1 cellular context compared by ENCODE assay signal in genomic region chr13:28412981-28413380, GRCh38.
TF ChIP-seq lines count a peak whose summit lies in the region.

No MANE protein-coding gene starts in this region.

TF ChIP-seq in K562, 482 proteins besides CTCF, POLR2A, EP300 and RAD21 (continued from another document):
- TF ChIP-seq MGA (IDR thresholded peaks at IDR 0.05) (peak; percentile 49), NR4A1 (CRISPR knock-in tag; IDR thresholded peaks at IDR 0.05) (no peak), NR4A1 (tag; IDR thresholded peaks at IDR 0.05) (0 out of 2 replicates have a peak, but pooled peaks have one; percentile 24), TFAM (CRISPR knock-in tag; conservative IDR thresholded peaks at IDR 0.05) (no peak), SP1 (CRISPR knock-in tag; IDR thresholded peaks at IDR 0.05) (no peak)
- TF ChIP-seq, protein P1, sequence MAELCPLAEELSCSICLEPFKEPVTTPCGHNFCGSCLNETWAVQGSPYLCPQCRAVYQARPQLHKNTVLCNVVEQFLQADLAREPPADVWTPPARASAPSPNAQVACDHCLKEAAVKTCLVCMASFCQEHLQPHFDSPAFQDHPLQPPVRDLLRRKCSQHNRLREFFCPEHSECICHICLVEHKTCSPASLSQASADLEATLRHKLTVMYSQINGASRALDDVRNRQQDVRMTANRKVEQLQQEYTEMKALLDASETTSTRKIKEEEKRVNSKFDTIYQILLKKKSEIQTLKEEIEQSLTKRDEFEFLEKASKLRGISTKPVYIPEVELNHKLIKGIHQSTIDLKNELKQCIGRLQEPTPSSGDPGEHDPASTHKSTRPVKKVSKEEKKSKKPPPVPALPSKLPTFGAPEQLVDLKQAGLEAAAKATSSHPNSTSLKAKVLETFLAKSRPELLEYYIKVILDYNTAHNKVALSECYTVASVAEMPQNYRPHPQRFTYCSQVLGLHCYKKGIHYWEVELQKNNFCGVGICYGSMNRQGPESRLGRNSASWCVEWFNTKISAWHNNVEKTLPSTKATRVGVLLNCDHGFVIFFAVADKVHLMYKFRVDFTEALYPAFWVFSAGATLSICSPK (IDR thresholded peaks at IDR 0.05; ENCODE audit: borderline replicate concordance) = no peak
TF ChIP-seq in K562: peak in this region for 4.
